1 cellular context compared by ENCODE assay signal in the genomic region with DNA sequence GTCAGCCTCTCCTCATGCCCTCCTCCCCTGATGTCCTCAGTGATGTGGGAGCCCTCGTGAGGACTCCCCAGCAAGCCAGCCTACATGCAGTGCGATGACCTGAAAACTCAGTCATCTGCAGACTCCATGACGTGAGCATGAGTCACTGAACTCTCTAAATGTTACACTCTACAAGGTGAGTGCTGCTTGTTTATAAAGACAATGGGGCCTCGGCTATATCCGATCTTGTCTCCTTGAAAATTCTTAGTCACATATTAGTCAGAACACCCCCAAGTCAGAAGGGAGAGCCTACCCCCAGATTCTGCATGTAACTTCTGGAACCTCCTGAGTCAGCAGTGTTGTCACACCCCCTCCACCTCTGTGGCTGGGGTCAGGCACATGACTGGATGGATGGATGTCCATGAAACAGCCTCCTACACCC.
TF ChIP-seq lines count a peak whose summit lies in the region.

No MANE protein-coding gene starts in this region.

TF ChIP-seq in HEK293, 187 proteins besides CTCF, POLR2A, EP300 and RAD21 (continued from another document):
- 0 out of 2 replicates have a peak, but pooled peaks have one; percentile 38 for TF ChIP-seq KLF17 (tag by site-specific recombination; IDR thresholded peaks at IDR 0.05)
- peak; percentile 69; the same call in 1 of the 2 replicates for TF ChIP-seq ZNF660 (tag by site-specific recombination; IDR thresholded peaks at IDR 0.05)
- peak; percentile 88 for TF ChIP-seq ZNF335 (tag by site-specific recombination; conservative IDR thresholded peaks at IDR 0.05)
- TF ChIP-seq ZNF24 (tag by site-specific recombination; IDR thresholded peaks at IDR 0.05), result 0 out of 2 replicates have a peak, but pooled peaks have one; percentile 45
- TF ChIP-seq ZNF629 (tag by site-specific recombination; IDR thresholded peaks at IDR 0.05), result peak; percentile 95
- TF ChIP-seq WT1 (tag by site-specific recombination; IDR thresholded peaks at IDR 0.05), result 0 out of 2 replicates have a peak, but pooled peaks have one; percentile 30
- peak; percentile 77 for TF ChIP-seq GLIS2 (tag by site-specific recombination; IDR thresholded peaks at IDR 0.05)
- no peak for TF ChIP-seq ZNF112 (tag by site-specific recombination; IDR thresholded peaks at IDR 0.05)
